Comparison of ENCODE assay signal across 1 cellular context in the genomic region with DNA sequence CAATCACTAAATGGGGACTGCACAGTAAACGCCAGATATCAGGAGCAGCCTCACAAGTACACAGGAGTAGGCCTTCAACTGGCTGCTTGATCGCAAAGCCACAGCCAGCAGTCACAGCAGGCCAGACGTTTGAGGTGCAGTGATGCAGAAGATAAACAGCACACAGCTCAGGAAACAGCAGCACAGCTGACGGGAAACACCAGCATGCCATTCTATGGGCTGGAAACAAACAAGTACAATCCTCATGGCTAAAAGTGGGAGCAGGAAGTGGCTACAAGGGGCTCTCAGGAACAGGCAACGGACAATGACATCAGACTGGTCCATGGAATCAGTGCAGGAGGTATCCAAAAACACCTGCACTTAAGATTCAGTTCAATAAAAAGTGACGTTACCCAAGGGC.
TF ChIP-seq lines count a peak whose summit lies in the region.

No MANE protein-coding gene starts in this region.

TF ChIP-seq in H1, 55 proteins besides CTCF, POLR2A, EP300 and RAD21 (continued from another document):
- TF ChIP-seq CHD7 (IDR thresholded peaks at IDR 0.05; ENCODE audit: insufficient replicate concordance, low read length) (no peak), TAF7 (optimal IDR thresholded peaks at IDR 0.05; ENCODE audit: borderline replicate concordance, low read depth, low read length) (no peak), SP2 (IDR thresholded peaks at IDR 0.05; ENCODE audit: low read length) (no peak), SIRT6 (IDR thresholded peaks at IDR 0.05; ENCODE audit: low read length) (no peak), CHD2 (IDR thresholded peaks at IDR 0.05; ENCODE audit: low read length) (no peak), BACH1 (IDR thresholded peaks at IDR 0.05; ENCODE audit: low read length) (no peak), YY1 (IDR thresholded peaks at IDR 0.05; ENCODE audit: low read depth, low read length) (no peak), PHF8 (conservative IDR thresholded peaks at IDR 0.05; ENCODE audit: low read depth, low read length) (no peak), BRCA1 (IDR thresholded peaks at IDR 0.05; ENCODE audit: low read depth, low read length) (no peak), SP1 (IDR thresholded peaks at IDR 0.05; ENCODE audit: low read depth, low read length) (no peak), POU5F1 (IDR thresholded peaks at IDR 0.05; ENCODE audit: low read depth, low read length) (no peak), SRF (IDR thresholded peaks at IDR 0.05; ENCODE audit: low read depth, low read length) (no peak), ZNF274 (IDR thresholded peaks at IDR 0.05; ENCODE audit: borderline replicate concordance, extremely low read depth, low read length) (no peak), SAP30 (IDR thresholded peaks at IDR 0.05; ENCODE audit: insufficient read depth, insufficient replicate concordance, low read length) (no peak)
- TF ChIP-seq, protein P1, sequence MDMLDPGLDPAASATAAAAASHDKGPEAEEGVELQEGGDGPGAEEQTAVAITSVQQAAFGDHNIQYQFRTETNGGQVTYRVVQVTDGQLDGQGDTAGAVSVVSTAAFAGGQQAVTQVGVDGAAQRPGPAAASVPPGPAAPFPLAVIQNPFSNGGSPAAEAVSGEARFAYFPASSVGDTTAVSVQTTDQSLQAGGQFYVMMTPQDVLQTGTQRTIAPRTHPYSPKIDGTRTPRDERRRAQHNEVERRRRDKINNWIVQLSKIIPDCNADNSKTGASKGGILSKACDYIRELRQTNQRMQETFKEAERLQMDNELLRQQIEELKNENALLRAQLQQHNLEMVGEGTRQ (IDR thresholded peaks at IDR 0.05; ENCODE audit: low read length): no peak
